In genomic region chr1:227734858-227735780, GRCh38 we compare ENCODE assay signal across 8 cellular contexts. TPM values are rescaled to one million over a fixed set of nuclear protein-coding genes. Genes with fewer than 3 reads are reported as not detected.
A peak's percentile ranks its signal among the peaks of the same experiment; 100 is the strongest.
DNase-seq lines count a peak whose midpoint lies in the region; ATAC-seq, FAIRE-seq and TF ChIP-seq lines count a peak whose summit lies in the region.

Gene JMJD4, minus strand, starts transcription at chr1:227735302. Its CDS starts 29 bp downstream, at chr1:227735273.
Gene SNAP47, plus strand, starts transcription at chr1:227735435. Its CDS starts 12,302 bp downstream, at chr1:227747737.

- peak within 1 kb of the TSS; percentile 32 for H4K91ac ChIP-seq in H1 (replicated peaks; ENCODE audit: insufficient read length, low read length)

- H3K4ac ChIP-seq in H1 (replicated peaks; ENCODE audit: insufficient read length, low read depth, low read length): no peak within 1 kb of the TSS
- peak within 1 kb of the TSS; percentile 77 for H3K4ac ChIP-seq in mesendoderm (ENCODE audit: low read depth, low read length)

- peaks cover 35% of the 10 kb centered on the region for H3K79me1 ChIP-seq in H1 (ENCODE audit: low read depth, low read length)
- peaks cover 29% of the 10 kb centered on the region for H3K79me1 ChIP-seq in mesendoderm (ENCODE audit: low read length)

- FAIRE-seq in H1 (lab: Jason Lieb, UNC): no peak

- H3K14ac ChIP-seq in H1 (ENCODE audit: insufficient read length): no peak within 1 kb of the TSS

- H3K18ac ChIP-seq in H1 (ENCODE audit: extremely low read depth, low read length) (peak within 1 kb of the TSS; percentile 90), mesendoderm (ENCODE audit: low read length) (peak within 1 kb of the TSS; percentile 62)

- no peak for TF ChIP-seq EP300 in H1 (IDR thresholded peaks at IDR 0.05; ENCODE audit: borderline replicate concordance in 1 of 2, low read depth in 2 of 2, low read length in 2 of 2)

- H2AFZ ChIP-seq in H1 (ENCODE audit: low read length): no peak within 1 kb of the TSS

- no peak within 1 kb of the TSS for H3K23ac ChIP-seq in H1 (ENCODE audit: insufficient read length)
- H3K23ac ChIP-seq in mesendoderm (ENCODE audit: low read length): no peak within 1 kb of the TSS

- peak within 1 kb of the TSS; percentile 63; the same call in 1 of the 2 replicates for H2BK5ac ChIP-seq in H1 (ENCODE audit: low read depth, low read length)
- H2BK5ac ChIP-seq in mesendoderm (ENCODE audit: low read length): no peak within 1 kb of the TSS

- H3K9ac ChIP-seq in H1 (replicated peaks in 1 of 4; ENCODE audit: extremely low read depth in 1 of 4, low read depth in 3 of 4, low read length in 3 of 4): peak within 1 kb of the TSS; percentile 66 to 83 (median 74)
- H3K9ac ChIP-seq in mesendoderm (ENCODE audit: low read length): peak within 1 kb of the TSS; percentile 88

- peaks cover 0 to 8% (median 5%) of the 10 kb centered on the region in 4 experiments; a peak in 6 of 7 replicates for H3K4me1 ChIP-seq in H1 (replicated peaks in 1 of 4; ENCODE audit: control insufficient read depth in 3 of 4, insufficient read depth in 4 of 4, low read length in 3 of 4)
- peaks cover 2% of the 10 kb centered on the region for H3K4me1 ChIP-seq in mesendoderm (ENCODE audit: control insufficient read depth, low read depth, low read length)

- H4K5ac ChIP-seq in H1 (ENCODE audit: insufficient read length, low read depth, low read length): peak within 1 kb of the TSS; percentile 71
- H4K5ac ChIP-seq in mesendoderm (ENCODE audit: low read length): no peak within 1 kb of the TSS

- peak within 1 kb of the TSS; percentile 96 to 98 for H3K4me2 ChIP-seq in H1 (ENCODE audit: insufficient read depth in 1 of 2, low read depth in 2 of 2, low read length in 2 of 2)
- H3K4me2 ChIP-seq in mesendoderm (ENCODE audit: low read length): peak within 1 kb of the TSS; percentile 93

- H4K8ac ChIP-seq in H1 (ENCODE audit: extremely low read depth, insufficient read depth, low read length): peak within 1 kb of the TSS; percentile 91
- peak within 1 kb of the TSS; percentile 79 for H4K8ac ChIP-seq in mesendoderm (ENCODE audit: low read depth, low read length)

- peaks cover 6 to 25% (median 11%) of the 10 kb centered on the region in 4 experiments; a peak in 6 of 8 replicates for H3K36me3 ChIP-seq in H1 (ENCODE audit: control insufficient read depth in 2 of 4, insufficient read depth in 4 of 4, low read length in 3 of 4)
- peaks cover 5% of the 10 kb centered on the region for H3K36me3 ChIP-seq in mesendoderm (ENCODE audit: control insufficient read depth, insufficient read depth, low read length)

- TF ChIP-seq CTCF in H1 (IDR thresholded peaks at IDR 0.05; ENCODE audit: control extremely low read depth in 1 of 3, insufficient read depth in 1 of 3, low read depth in 1 of 3, low read length in 3 of 3): no peak

- H3K23me2 ChIP-seq in H1 (ENCODE audit: low read depth, low read length): peaks cover 9% of the 10 kb centered on the region

- ATAC-seq in GM21360 (IDR thresholded peaks at IDR 0.05; ENCODE audit: unreplicated experiment): peak; percentile 90

- H3K27me3 ChIP-seq in H1 (replicated peaks in 1 of 4; ENCODE audit: control insufficient read depth in 3 of 4, extremely low read depth in 1 of 4, insufficient read depth in 3 of 4, low read length in 3 of 4) (no peaks in the 10 kb centered on the region), mesendoderm (ENCODE audit: insufficient read depth, low read length, poor library complexity) (no peaks in the 10 kb centered on the region)

- peaks cover 8 to 29% of the 10 kb centered on the region in 2 experiments for H4K20me1 ChIP-seq in H1 (replicated peaks in 1 of 2; ENCODE audit: control insufficient read depth in 1 of 2, insufficient read depth in 2 of 2, low read length in 2 of 2)

- TF ChIP-seq POLR2A in H1 (IDR thresholded peaks at IDR 0.05; ENCODE audit: control extremely low read depth in 1 of 2, low read depth in 2 of 2, low read length in 2 of 2): peak in 1 of 2 experiments; percentile 67; a peak in 2 of 3 replicates

- H3K9me3 ChIP-seq in H1 (ENCODE audit: insufficient read depth in 2 of 2, low read depth in 1 of 2, low read length in 1 of 2): no peaks in the 10 kb centered on the region

- H2BK15ac ChIP-seq in H1 (ENCODE audit: low read length) (no peak within 1 kb of the TSS), mesendoderm (replicated peaks; ENCODE audit: low read depth) (no peak within 1 kb of the TSS)

- 2% methylated on average over 74 of the region's 104 CpGs; no CpG with 5 or more reads in 1 of the 2 experiments for WGBS in H1 (ENCODE audit: extremely low coverage in 1 of 2, insufficient coverage in 1 of 2, insufficient read length in 1 of 2, insufficient replicate concordance in 2 of 2, low coverage in 1 of 2, low lambda C conversion rate in 2 of 2, missing lambda C conversion rate in 1 of 2), 2 experiments
- no CpG with 5 or more reads among the region's 104 CpGs for WGBS in mesendoderm (ENCODE audit: extremely low coverage, insufficient coverage, low lambda C conversion rate)

- no peak within 1 kb of the TSS for H2BK20ac ChIP-seq in H1 (ENCODE audit: low read length)

- POLR2A ChIA-PET in H1 (lab: Charles Lee; ENCODE audit: partially characterized antibody): interaction anchor here (0.6 to 2.0 kb wide), 5 partner anchors 9 to 565 kb away, joined by 3 to 4 read pairs (median 4); partner anchors contain the start of genes WNT9A and ZNF678

- H2AK5ac ChIP-seq in H1 (ENCODE audit: low read depth, low read length) (no peak within 1 kb of the TSS), mesendoderm (ENCODE audit: low read length) (peak within 1 kb of the TSS; percentile 85)

- no peak for TF ChIP-seq RAD21 in H1 (IDR thresholded peaks at IDR 0.05 in 1 of 2, conservative IDR thresholded peaks at IDR 0.05 in 1 of 2; ENCODE audit: low read depth in 2 of 2, low read length in 2 of 2)

- peak within 1 kb of the TSS; percentile 34; the same call in 1 of the 2 replicates for H3K27ac ChIP-seq in H1 (ENCODE audit: low read depth, low read length)
- no peak within 1 kb of the TSS for H3K27ac ChIP-seq in mesendoderm (ENCODE audit: low read depth, low read length)

- DNase-seq in COLO668 (lab: John Stamatoyannopoulos, UW; ENCODE audit: unreplicated experiment) (peak; percentile 97), HT-29 (ENCODE audit: low spot score) (peak; percentile 92), NOMO-1 treated with DMSO at 0.1 percent for 48 hours (lab: John Stamatoyannopoulos, UW; ENCODE audit: unreplicated experiment) (peak; percentile 74), H1 (ENCODE audit: low read depth in 1 of 2, low spot score in 2 of 2) (peak; percentile 88 to 96), mesendoderm (peak; percentile 96)
- peak; percentile 82 to 88 (median 87) for DNase-seq in activated CD8-positive, alpha-beta memory T cell treated with anti-CD3 and anti-CD28 coated beads for 48 hours (ENCODE audit: low read depth in 2 of 3, low spot score in 2 of 3)
- peak; percentile 91 for DNase-seq in stimulated activated CD8-positive, alpha-beta memory T cell treated with anti-CD3 and anti-CD28 coated beads, Interleukin-12 subunit alpha, Interleukin-12 subunit beta, amount 100 ng/mL, for 4 hours (ENCODE audit: low read depth)

- H3K56ac ChIP-seq in H1 (replicated peaks; ENCODE audit: insufficient read length, low read depth, low read length) (no peak within 1 kb of the TSS), mesendoderm (ENCODE audit: low read length) (peak within 1 kb of the TSS; percentile 98)

- H2BK12ac ChIP-seq in H1 (ENCODE audit: low read depth, low read length): no peak within 1 kb of the TSS; the same call in 1 of the 2 replicates

- H2BK120ac ChIP-seq in H1 (replicated peaks; ENCODE audit: low read depth, low read length): no peak within 1 kb of the TSS
- H2BK120ac ChIP-seq in mesendoderm (ENCODE audit: low read depth, low read length): peak within 1 kb of the TSS; percentile 10

- H3K4me3 ChIP-seq in H1 (ENCODE audit: extremely low read depth in 1 of 4, insufficient read depth in 2 of 4, low read depth in 3 of 4, low read length in 4 of 4) (peak within 1 kb of the TSS; percentile 71 to 92 (median 90)), mesendoderm (ENCODE audit: low read length) (peak within 1 kb of the TSS; percentile 89)

- CTCF ChIA-PET in H1 (lab: Charles Lee; ENCODE audit: partially characterized antibody): interaction anchor here (0.5 to 1.9 kb wide), 4 partner anchors 10 to 301 kb away, joined by 3 to 6 read pairs (median 3); no protein-coding TSS in a partner anchor

- H3K79me2 ChIP-seq in H1 (ENCODE audit: control insufficient read depth in 1 of 2, insufficient read depth in 2 of 2, low read length in 2 of 2): peaks cover 6 to 57% of the 10 kb centered on the region in 2 experiments; a peak in 3 of 4 replicates
- H3K79me2 ChIP-seq in mesendoderm (ENCODE audit: control insufficient read depth, insufficient read depth, low read length): peaks cover 43% of the 10 kb centered on the region

TF ChIP-seq in H1, 55 proteins besides CTCF, POLR2A, EP300 and RAD21 (continues in another document):
- TF ChIP-seq GTF2F1 (IDR thresholded peaks at IDR 0.05; ENCODE audit: borderline replicate concordance, low read depth, low read length) (no peak), TBP (IDR thresholded peaks at IDR 0.05; ENCODE audit: low read depth, low read length) (peak; percentile 91), BRCA1 (IDR thresholded peaks at IDR 0.05; ENCODE audit: low read depth, low read length) (no peak)

RNA-seq across cellular contexts. Expression of gene JMJD4, which starts in this region (rescaled TPM):
- total RNA-seq in HT-29 (2014; rRNA removed; shearing (Covaris generic)): 46.1 and 49.6 TPM in 2 replicates
- 13.0 and 13.2 TPM in 2 replicates for total RNA-seq in H1 (2021; fragmentation: NEBNext Ultra II Directional; extraction: Animal tissue kit (Norgen Biotek cat#: 25700))
- polyA plus RNA-seq in H1 (2011; rRNA removed): 23.3 and 34.0 TPM in 2 replicates
- 16.8 TPM for polyA plus RNA-seq in H1 (2011; cell fraction: cytosol; rRNA removed)
- polyA plus RNA-seq in H1 (2011; cell fraction: nucleus; rRNA removed): 32.3 TPM
- polyA plus RNA-seq in H1 (2012, experiment 1 of 2): 7.5 to 14.7 TPM (median 13.9 TPM) in 4 replicates
- polyA plus RNA-seq in H1 (2012, experiment 2 of 2): 14.4 TPM
- 6.7 TPM for polyA plus RNA-seq in H1 (2013, experiment 1 of 2)
- polyA plus RNA-seq in H1 (2013, experiment 2 of 2): 6.6 TPM
- polyA minus RNA-seq in H1 (2011; rRNA and poly(A)+ RNA removed): 28.2 and 34.3 TPM in 2 replicates
- 14.8 TPM for polyA minus RNA-seq in H1 (2011; cell fraction: cytosol; rRNA and poly(A)+ RNA removed)
- 83.8 TPM for polyA minus RNA-seq in H1 (2011; cell fraction: nucleus; rRNA and poly(A)+ RNA removed)
- polyA plus RNA-seq in mesendoderm (2013, experiment 1 of 2): 10.8 TPM
- 10.8 TPM for polyA plus RNA-seq in mesendoderm (2013, experiment 2 of 2)

RNA-seq across cellular contexts. Expression of gene SNAP47, which starts in this region (rescaled TPM):
- total RNA-seq in HT-29 (2014; rRNA removed; shearing (Covaris generic)): 56.8 and 57.1 TPM in 2 replicates
- 34.5 and 42.2 TPM in 2 replicates for total RNA-seq in H1 (2021; fragmentation: NEBNext Ultra II Directional; extraction: Animal tissue kit (Norgen Biotek cat#: 25700))
- polyA plus RNA-seq in H1 (2011; rRNA removed): 37.6 and 50.6 TPM in 2 replicates
- polyA plus RNA-seq in H1 (2011; cell fraction: cytosol; rRNA removed): 49.1 TPM
- polyA plus RNA-seq in H1 (2011; cell fraction: nucleus; rRNA removed): 50.5 TPM
- 35.1 to 40.8 TPM (median 39.9 TPM) in 4 replicates for polyA plus RNA-seq in H1 (2012, experiment 1 of 2)
- 46.2 TPM for polyA plus RNA-seq in H1 (2012, experiment 2 of 2)
- polyA plus RNA-seq in H1 (2013, experiment 1 of 2): 20.2 TPM
- 20.5 TPM for polyA plus RNA-seq in H1 (2013, experiment 2 of 2)
- 38.0 and 45.5 TPM in 2 replicates for polyA minus RNA-seq in H1 (2011; rRNA and poly(A)+ RNA removed)
- 21.7 TPM for polyA minus RNA-seq in H1 (2011; cell fraction: cytosol; rRNA and poly(A)+ RNA removed)
- 58.7 TPM for polyA minus RNA-seq in H1 (2011; cell fraction: nucleus; rRNA and poly(A)+ RNA removed)
- polyA plus RNA-seq in mesendoderm (2013, experiment 1 of 2): 20.3 TPM
- polyA plus RNA-seq in mesendoderm (2013, experiment 2 of 2): 20.4 TPM
